13 cellular contexts compared by ENCODE assay signal in genomic region chr1:156437054-156437453, GRCh38.
"Had no signal": no experiment of that assay in that cellular context is flagged by ENCODE, and none has a peak within 500 bp of the region (broad histone marks: within the 10 kb centered on the region; RNA-seq: fewer than 3 reads in every experiment).

No MANE protein-coding gene starts in this region.

- H3K4me1 ChIP-seq: colonic mucosa had no signal

- H3K36me3 ChIP-seq: cardiac muscle cell, colonic mucosa, gastroesophageal sphincter had no signal

- DNase-seq: activated CD4-positive, alpha-beta T cell treated with anti-CD3 and anti-CD28 coated beads, Interleukin-2, amount 50 U/mL, for 1 hour; activated effector memory CD4-positive, alpha-beta T cell treated with anti-CD3 and anti-CD28 coated beads, Interleukin-2, amount 50 U/mL, for 16 hours; activated T-cell treated with anti-CD3 and anti-CD28 coated beads, Interleukin-2, amount 50 U/mL, for 24 hours; colonic mucosa; effector CD4-positive, alpha-beta T cell; hippocampal formation; kidney glomerular epithelial cell; T-helper 2 cell had no signal

- H3K9me3 ChIP-seq: colonic mucosa, gastroesophageal sphincter had no signal

- H3K4me3 ChIP-seq: colonic mucosa had no signal

- H3K27ac Mint-ChIP-seq: activated T-cell treated with anti-CD3 and anti-CD28 coated beads, Interleukin-2, amount 50 U/mL, for 24 hours; type B pancreatic cell had no signal

- ATAC-seq: gastroesophageal sphincter had no signal

- H3K36me3 Mint-ChIP-seq: type B pancreatic cell had no signal

- H3K4me3 Mint-ChIP-seq: activated T-cell treated with anti-CD3 and anti-CD28 coated beads, Interleukin-2, amount 50 U/mL, for 24 hours had no signal

- H3K9me3 Mint-ChIP-seq: activated T-cell treated with anti-CD3 and anti-CD28 coated beads, Interleukin-2, amount 50 U/mL, for 24 hours; type B pancreatic cell had no signal

- H3K27ac ChIP-seq: cardiac muscle cell, colonic mucosa, epithelial cell of prostate, gastroesophageal sphincter, skin epidermis had no signal
